In the genomic region with DNA sequence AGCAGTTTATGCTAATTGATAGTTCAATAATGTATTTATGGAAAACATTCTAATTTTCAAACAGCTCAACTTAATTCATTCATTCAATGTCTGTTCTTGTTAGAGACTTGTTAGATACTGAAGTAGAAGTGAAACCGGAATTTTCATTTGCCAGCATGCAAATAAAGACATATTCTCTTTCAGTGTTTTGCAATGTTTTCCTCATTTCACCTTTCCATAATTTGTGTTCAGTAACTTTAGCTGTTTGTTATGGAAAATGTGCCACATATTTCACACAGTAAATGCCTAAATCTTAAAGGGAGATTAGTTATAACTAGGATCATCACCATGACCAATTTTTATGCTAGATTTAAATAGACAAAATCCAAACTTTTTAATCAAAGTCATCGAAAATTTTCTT, we compare ENCODE assay signal across 27 cellular contexts. TPM values are rescaled to one million over a fixed set of nuclear protein-coding genes. Genes with fewer than 3 reads are reported as not detected.
DNase-seq lines count a peak whose midpoint lies in the region; ATAC-seq, FAIRE-seq and TF ChIP-seq lines count a peak whose summit lies in the region.
"Had no signal": no experiment of that assay in that cellular context is flagged by ENCODE, and none has a peak within 500 bp of the region (broad histone marks: within the 10 kb centered on the region; RNA-seq: fewer than 3 reads in every experiment).

No MANE protein-coding gene starts in this region.

- FAIRE-seq in GM12878 (lab: Jason Lieb, UNC), result no peak
- FAIRE-seq: H1 had no signal

- no peak overlapping the region for H3K4me3 Mint-ChIP-seq in natural killer cell treated with Interleukin-12 subunit alpha and Interleukin-12 subunit beta and Interleukin-15 and Interleukin-18, amount 100 ng/mL, for 72 hours
- H3K4me3 Mint-ChIP-seq: CD4-positive, CD25-positive, alpha-beta regulatory T cell had no signal

- no peaks in the 10 kb centered on the region for H3K27me3 ChIP-seq in GM12878 (replicated peaks in 1 of 2; ENCODE audit: control insufficient read depth in 2 of 2, insufficient read depth in 2 of 2, low read length in 1 of 2)
- no peaks in the 10 kb centered on the region for H3K27me3 ChIP-seq in Peyer's patch
- H3K27me3 ChIP-seq: BLaER1 had no signal

- no peaks in the 10 kb centered on the region for H3K27me3 Mint-ChIP-seq in natural killer cell treated with Interleukin-12 subunit alpha and Interleukin-12 subunit beta and Interleukin-15 and Interleukin-18, amount 100 ng/mL, for 72 hours
- H3K27me3 Mint-ChIP-seq: CD4-positive, CD25-positive, alpha-beta regulatory T cell had no signal

- no peak overlapping the region for H2AFZ ChIP-seq in GM12878 (ENCODE audit: control insufficient read depth, low read depth, low read length)

- H3K4me3 ChIP-seq in GM12878, result no peak overlapping the region
- H3K4me3 ChIP-seq in fibroblast of villous mesenchyme (ENCODE audit: low read depth, low read length), result no peak overlapping the region
- H3K4me3 ChIP-seq in Peyer's patch, result no peak overlapping the region
- H3K4me3 ChIP-seq: BLaER1 had no signal

- H4K20me1 ChIP-seq in GM12878 (ENCODE audit: control insufficient read depth, insufficient read depth), result no peaks in the 10 kb centered on the region
- H4K20me1 ChIP-seq: BLaER1 had no signal

- peaks cover 6 to 8% of the 10 kb centered on the region in 2 donors for H3K4me1 Mint-ChIP-seq in natural killer cell treated with Interleukin-12 subunit alpha and Interleukin-12 subunit beta and Interleukin-15 and Interleukin-18, amount 100 ng/mL, for 72 hours (ENCODE audit: low read depth in 2 of 2)

- CTCF ChIA-PET in GM12878 (lab: Yijun Ruan, JAX), result no interaction called here

- H3K9me3 ChIP-seq in GM12878 (replicated peaks; ENCODE audit: control insufficient read depth, insufficient read depth, low read length) (no peaks in the 10 kb centered on the region), Peyer's patch (no peaks in the 10 kb centered on the region)
- H3K9me3 ChIP-seq: BLaER1 had no signal

- RAD21 ChIA-PET in GM12878 (lab: Charles Lee; ENCODE audit: unreplicated experiment), result no interaction called here

- POLR2A ChIA-PET in GM12878 (lab: Charles Lee), result no interaction called here

- no peak for TF ChIP-seq RAD21 in GM12878 (IDR thresholded peaks at IDR 0.05; ENCODE audit: insufficient read depth, low read depth, low read length)

- in situ Hi-C loops in GM12878 (cut with MboI), result no loop called here

- no peak for TF ChIP-seq EP300 in GM12878 (IDR thresholded peaks at IDR 0.05; ENCODE audit: borderline replicate concordance in 1 of 2, control insufficient read depth in 1 of 2, low read depth in 2 of 2, low read length in 2 of 2)

- no peak for TF ChIP-seq CTCF in GM12878 (IDR thresholded peaks at IDR 0.05 in 2 of 3, conservative IDR thresholded peaks at IDR 0.05 in 1 of 3; ENCODE audit: control insufficient read depth in 2 of 3, extremely low read depth in 1 of 3, insufficient read depth in 1 of 3, low read depth in 3 of 3, low read length in 3 of 3)
- TF ChIP-seq CTCF in fibroblast of villous mesenchyme (IDR thresholded peaks at IDR 0.05; ENCODE audit: insufficient read depth, low read depth, low read length), result no peak
- no peak for TF ChIP-seq CTCF in Peyer's patch (IDR thresholded peaks at IDR 0.05)

- no peaks in the 10 kb centered on the region for H3K79me2 ChIP-seq in GM12878 (ENCODE audit: control insufficient read depth, insufficient read depth, low read length)

- intact Hi-C loops in GM12878 (cut with micrococcal nuclease; ENCODE audit: unreplicated experiment), result loop anchor here (10.0 kb wide), 1 partner anchor 229 kb away; no protein-coding TSS in a partner anchor

- no peak overlapping the region for H3K4me2 ChIP-seq in GM12878 (ENCODE audit: control insufficient read depth, insufficient read depth)
- H3K4me2 ChIP-seq: BLaER1 had no signal

- no peak overlapping the region for H3K9ac ChIP-seq in GM12878 (ENCODE audit: control insufficient read depth, insufficient read depth, low read length)
- H3K9ac ChIP-seq: BLaER1 had no signal

- no peak overlapping the region for H3K27ac Mint-ChIP-seq in natural killer cell treated with Interleukin-12 subunit alpha and Interleukin-12 subunit beta and Interleukin-15 and Interleukin-18, amount 100 ng/mL, for 72 hours
- H3K27ac Mint-ChIP-seq: CD4-positive, CD25-positive, alpha-beta regulatory T cell had no signal

- SMC1A ChIA-PET in GM12878 (lab: Charles Lee; ENCODE audit: uncharacterized antibody, unreplicated experiment), result interaction anchor here (1.0 kb wide), 1 partner anchor 8 kb away, joined by 4 read pairs; no protein-coding TSS in a partner anchor

- TF ChIP-seq POLR2A in GM12878 (IDR thresholded peaks at IDR 0.05; ENCODE audit: low read depth, low read length), result no peak
- TF ChIP-seq POLR2A in Peyer's patch (IDR thresholded peaks at IDR 0.05), result no peak

- no TSS peak for BruUV-seq in GM12878 (replicated peaks; lab: Mats Ljungman, UMichigan)

- no peaks in the 10 kb centered on the region for H3K36me3 ChIP-seq in GM12878 (ENCODE audit: control insufficient read depth in 2 of 2, insufficient read depth in 2 of 2, low read length in 1 of 2)
- H3K36me3 ChIP-seq in Peyer's patch, result no peaks in the 10 kb centered on the region

- no peaks in the 10 kb centered on the region for H3K36me3 Mint-ChIP-seq in natural killer cell treated with Interleukin-12 subunit alpha and Interleukin-12 subunit beta and Interleukin-15 and Interleukin-18, amount 100 ng/mL, for 72 hours

- H3K4me1 ChIP-seq in GM12878 (ENCODE audit: control insufficient read depth, insufficient read depth, low read length) (no peaks in the 10 kb centered on the region), Peyer's patch (no peaks in the 10 kb centered on the region)
- H3K4me1 ChIP-seq: BLaER1 had no signal

- 78% methylated on average over 2 of the region's 2 CpGs for WGBS in GM12878 (ENCODE audit: insufficient coverage, insufficient replicate concordance, low lambda C conversion rate, missing lambda C conversion rate)

- H3K9me3 Mint-ChIP-seq in natural killer cell treated with Interleukin-12 subunit alpha and Interleukin-12 subunit beta and Interleukin-15 and Interleukin-18, amount 100 ng/mL, for 72 hours, result no peaks in the 10 kb centered on the region

- DNase-seq in AG08395 (ENCODE audit: low spot score) (peak; percentile 2), LHCN-M2 (ENCODE audit: low read depth) (peak; percentile 31), GM12878 (ENCODE audit: low read depth, low spot score) (no peak), fibroblast of villous mesenchyme (ENCODE audit: low read depth) (peak; percentile 64), Peyer's patch (no peak)
- no peak for DNase-seq in natural killer cell treated with Interleukin-12 subunit alpha and Interleukin-12 subunit beta and Interleukin-15 and Interleukin-18, amount 100 ng/mL, for 72 hours (ENCODE audit: low spot score)
- DNase-seq: CD4-positive, CD25-positive, alpha-beta regulatory T cell; DMS53; IMR-90; KG1; MM.1S; NCI-H1048; NCI-H1417; NCI-H1694; NCI-H2029 treated with DMSO at 0.1 percent for 48 hours; NCI-H2227 treated with DMSO at 0.1 percent for 48 hours; NCI-H526 treated with DMSO at 0.1 percent for 48 hours; SHP77 had no signal

- ATAC-seq in GM12878, result no peak
- no peak for ATAC-seq in GM19397 (IDR thresholded peaks at IDR 0.05; ENCODE audit: unreplicated experiment)
- ATAC-seq in natural killer cell treated with Interleukin-12 subunit alpha and Interleukin-12 subunit beta and Interleukin-15 and Interleukin-18, amount 100 ng/mL, for 72 hours, result no peak
- ATAC-seq: HCT116 had no signal

- H3K27ac ChIP-seq in GM12878 (ENCODE audit: control insufficient read depth, insufficient read depth) (no peak overlapping the region), Peyer's patch (no peak overlapping the region)
- H3K27ac ChIP-seq: 22Rv1, BLaER1, RWPE1 had no signal

RNA-seq across cellular contexts. Expression of a gene that starts 21.2 kb away (rescaled TPM):
- total RNA-seq in LHCN-M2 (2014; rRNA removed) (0.58 and 0.75 TPM in 2 replicates), GM12878 (2014; rRNA removed) (3.2 and 3.4 TPM in 2 replicates), GM12878 (2014; rRNA removed; fragmentation: Illumina TruSeq; extraction: Trizol) (2.8 and 3.1 TPM in 2 replicates), GM12878 (2021) (0.74 and 1.6 TPM in 2 replicates), fibroblast of villous mesenchyme (5.8 and 7.3 TPM in 2 replicates), Peyer's patch (1 to 10 TPM in 3 of 4 donors, not detected in 1; 1.6 to 3.9 (median 1.9) TPM)
- polyA plus RNA-seq in LHCN-M2 (2012), result 0.06 TPM
- 87.4 and 92.9 TPM in 2 replicates for total RNA-seq in GM12878 (2013; cell fraction: nucleolus; rRNA removed)
- not detected for polyA plus RNA-seq in GM12878 (2011; ENCODE audit: low read depth)
- polyA plus RNA-seq in GM12878 (2011; rRNA removed) (0.69 and 0.78 TPM in 2 replicates), GM12878 (2014; fragmentation: Illumina TruSeq; extraction: Trizol) (not detected in 2 replicates), GM12878 (2014; fragmentation: Nextera tagmentation; extraction: Ambion mirVana) (not detected), GM12878 (2014; rRNA removed) (0.13 TPM in 1 of 2 replicates, not detected in the other), GM12878 (2016; fragmentation: Nextera tagmentation; extraction: Ambion mirVana) (under 1 TPM in 1 of 2 experiments, not detected in 1; 0.33 TPM)
- polyA plus RNA-seq in GM12878 (2011; cell fraction: cytosol; rRNA removed), result not detected in 2 replicates
- polyA plus RNA-seq in GM12878 (2011; cell fraction: nucleus; rRNA removed), result 2.1 and 2.5 TPM in 2 replicates
- 0.11 TPM in 1 of 2 replicates, not detected in the other for polyA plus RNA-seq in GM12878 (2012)
- polyA minus RNA-seq in GM12878 (2011; rRNA and poly(A)+ RNA removed), result 18.9 and 20.8 TPM in 2 replicates
- not detected in 2 replicates for polyA minus RNA-seq in GM12878 (2011; cell fraction: cytosol; rRNA and poly(A)+ RNA removed)
- 35.7 and 57.3 TPM in 2 replicates for polyA minus RNA-seq in GM12878 (2011; cell fraction: nucleus; rRNA and poly(A)+ RNA removed)
- total RNA-seq in natural killer cell treated with Interleukin-12 subunit alpha and Interleukin-12 subunit beta and Interleukin-15 and Interleukin-18, amount 100 ng/mL, for 72 hours, result 1 to 10 TPM; 1.5 to 7.0 TPM
- total RNA-seq: G401 had no signal
- polyA plus RNA-seq: CD4-positive, CD25-positive, alpha-beta regulatory T cell; IMR-90 had no signal

RNA-seq across cellular contexts. Expression of a gene that starts 26.4 kb away (rescaled TPM):
- 1.7 and 1.8 TPM in 2 replicates for total RNA-seq in LHCN-M2 (2014; rRNA removed)
- 0.35 TPM for polyA plus RNA-seq in LHCN-M2 (2012)
- 110 and 116 TPM in 2 replicates for total RNA-seq in GM12878 (2013; cell fraction: nucleolus; rRNA removed)
- 3.0 and 5.6 TPM in 2 replicates for total RNA-seq in GM12878 (2014; rRNA removed)
- 4.4 and 5.6 TPM in 2 replicates for total RNA-seq in GM12878 (2014; rRNA removed; fragmentation: Illumina TruSeq; extraction: Trizol)
- total RNA-seq in GM12878 (2021), result 1.5 and 1.8 TPM in 2 replicates
- 0.92 TPM for polyA plus RNA-seq in GM12878 (2011; ENCODE audit: low read depth)
- polyA plus RNA-seq in GM12878 (2011; rRNA removed), result 3.2 and 5.5 TPM in 2 replicates
- polyA plus RNA-seq in GM12878 (2011; cell fraction: cytosol; rRNA removed), result 0.34 and 0.40 TPM in 2 replicates
- polyA plus RNA-seq in GM12878 (2011; cell fraction: nucleus; rRNA removed), result 10.8 and 12.6 TPM in 2 replicates
- 0.86 and 1.7 TPM in 2 replicates for polyA plus RNA-seq in GM12878 (2012)
- 2.0 and 2.6 TPM in 2 replicates for polyA plus RNA-seq in GM12878 (2014; fragmentation: Illumina TruSeq; extraction: Trizol)
- 1 to 10 TPM; 1.6 to 3.1 TPM for polyA plus RNA-seq in GM12878 (2014; fragmentation: Nextera tagmentation; extraction: Ambion mirVana)
- polyA plus RNA-seq in GM12878 (2014; rRNA removed), result 0.71 and 1.2 TPM in 2 replicates
- 1 to 10 TPM; 1.7 to 2.3 TPM for polyA plus RNA-seq in GM12878 (2016; fragmentation: Nextera tagmentation; extraction: Ambion mirVana)
- 7.8 and 11.6 TPM in 2 replicates for polyA minus RNA-seq in GM12878 (2011; rRNA and poly(A)+ RNA removed)
- 0.67 TPM in 1 of 2 replicates, not detected in the other for polyA minus RNA-seq in GM12878 (2011; cell fraction: cytosol; rRNA and poly(A)+ RNA removed)
- polyA minus RNA-seq in GM12878 (2011; cell fraction: nucleus; rRNA and poly(A)+ RNA removed), result 30.5 and 48.6 TPM in 2 replicates
- 4.5 and 6.9 TPM in 2 replicates for total RNA-seq in fibroblast of villous mesenchyme
- 1 to 10 TPM in 3 of 4 donors, not detected in 1; 3.4 to 5.1 (median 4.8) TPM for total RNA-seq in Peyer's patch
- 1 to 10 TPM; 2.3 to 6.2 TPM for total RNA-seq in natural killer cell treated with Interleukin-12 subunit alpha and Interleukin-12 subunit beta and Interleukin-15 and Interleukin-18, amount 100 ng/mL, for 72 hours
- total RNA-seq: Daoy had no signal

RNA-seq across cellular contexts. Expression of a gene that starts 32.6 kb away (rescaled TPM):
- total RNA-seq in LHCN-M2 (2014; rRNA removed) (0.51 and 0.75 TPM in 2 replicates), GM12878 (2014; rRNA removed) (3.9 and 4.6 TPM in 2 replicates), GM12878 (2014; rRNA removed; fragmentation: Illumina TruSeq; extraction: Trizol) (3.4 and 4.1 TPM in 2 replicates), GM12878 (2021) (1.2 and 1.9 TPM in 2 replicates), fibroblast of villous mesenchyme (5.2 and 5.5 TPM in 2 replicates), Peyer's patch (1 to 10 TPM; 3.5 to 9.1 (median 4.7) TPM)
- 0.17 TPM for polyA plus RNA-seq in LHCN-M2 (2012)
- 90.4 and 92.2 TPM in 2 replicates for total RNA-seq in GM12878 (2013; cell fraction: nucleolus; rRNA removed)
- 0.33 TPM for polyA plus RNA-seq in GM12878 (2011; ENCODE audit: low read depth)
- polyA plus RNA-seq in GM12878 (2011; rRNA removed) (1.8 and 2.5 TPM in 2 replicates), GM12878 (2014; fragmentation: Illumina TruSeq; extraction: Trizol) (0.78 and 1.4 TPM in 2 replicates), GM12878 (2014; fragmentation: Nextera tagmentation; extraction: Ambion mirVana) (under 1 TPM; 0.07 to 0.19 TPM), GM12878 (2014; rRNA removed) (0.53 and 1.2 TPM in 2 replicates), GM12878 (2016; fragmentation: Nextera tagmentation; extraction: Ambion mirVana) (under 1 TPM; 0.09 to 0.23 TPM)
- 0.07 and 0.10 TPM in 2 replicates for polyA plus RNA-seq in GM12878 (2011; cell fraction: cytosol; rRNA removed)
- polyA plus RNA-seq in GM12878 (2011; cell fraction: nucleus; rRNA removed), result 7.0 and 7.8 TPM in 2 replicates
- polyA plus RNA-seq in GM12878 (2012), result 0.45 and 0.62 TPM in 2 replicates
- polyA minus RNA-seq in GM12878 (2011; rRNA and poly(A)+ RNA removed), result 16.2 and 17.2 TPM in 2 replicates
- polyA minus RNA-seq in GM12878 (2011; cell fraction: cytosol; rRNA and poly(A)+ RNA removed), result not detected in 2 replicates
- polyA minus RNA-seq in GM12878 (2011; cell fraction: nucleus; rRNA and poly(A)+ RNA removed), result 38.0 and 47.2 TPM in 2 replicates
- total RNA-seq in natural killer cell treated with Interleukin-12 subunit alpha and Interleukin-12 subunit beta and Interleukin-15 and Interleukin-18, amount 100 ng/mL, for 72 hours, result 1 to 10 TPM; 1.6 to 5.2 TPM
- total RNA-seq: Daoy had no signal

RNA-seq across cellular contexts. Expression of a gene that starts 36.5 kb away (rescaled TPM):
- 1.0 TPM in 1 of 2 replicates, not detected in the other for total RNA-seq in LHCN-M2 (2014; rRNA removed)
- 0.34 TPM for polyA plus RNA-seq in LHCN-M2 (2012)
- total RNA-seq in GM12878 (2013; cell fraction: nucleolus; rRNA removed), result not detected in 2 replicates
- not detected in 2 replicates for total RNA-seq in GM12878 (2014; rRNA removed)
- not detected in 2 replicates for total RNA-seq in GM12878 (2014; rRNA removed; fragmentation: Illumina TruSeq; extraction: Trizol)
- total RNA-seq in GM12878 (2021), result not detected in 2 replicates
- polyA plus RNA-seq in GM12878 (2011; ENCODE audit: low read depth), result not detected
- polyA plus RNA-seq in GM12878 (2011; rRNA removed), result 0.14 TPM in 1 of 2 replicates, not detected in the other
- polyA plus RNA-seq in GM12878 (2011; cell fraction: cytosol; rRNA removed), result not detected in 2 replicates
- polyA plus RNA-seq in GM12878 (2011; cell fraction: nucleus; rRNA removed), result not detected in 2 replicates
- not detected in 2 replicates for polyA plus RNA-seq in GM12878 (2012)
- polyA plus RNA-seq in GM12878 (2014; fragmentation: Illumina TruSeq; extraction: Trizol), result not detected in 2 replicates
- not detected for polyA plus RNA-seq in GM12878 (2014; fragmentation: Nextera tagmentation; extraction: Ambion mirVana)
- polyA plus RNA-seq in GM12878 (2014; rRNA removed), result not detected in 2 replicates
- polyA plus RNA-seq in GM12878 (2016; fragmentation: Nextera tagmentation; extraction: Ambion mirVana), result under 1 TPM in 1 of 2 experiments, not detected in 1; 0.50 TPM
- polyA minus RNA-seq in GM12878 (2011; rRNA and poly(A)+ RNA removed), result not detected in 2 replicates
- not detected in 2 replicates for polyA minus RNA-seq in GM12878 (2011; cell fraction: cytosol; rRNA and poly(A)+ RNA removed)
- polyA minus RNA-seq in GM12878 (2011; cell fraction: nucleus; rRNA and poly(A)+ RNA removed), result 0.96 TPM in 1 of 2 replicates, not detected in the other
- 0.32 and 0.43 TPM in 2 replicates for total RNA-seq in fibroblast of villous mesenchyme
- total RNA-seq in Peyer's patch, result not detected
- total RNA-seq in natural killer cell treated with Interleukin-12 subunit alpha and Interleukin-12 subunit beta and Interleukin-15 and Interleukin-18, amount 100 ng/mL, for 72 hours, result not detected
- total RNA-seq: CD4-positive, CD25-positive, alpha-beta regulatory T cell; Daoy; G401; H1; IMR-90; NCI-H460 had no signal
- polyA plus RNA-seq: CD4-positive, CD25-positive, alpha-beta regulatory T cell; H1 had no signal

RNA-seq across cellular contexts. Expression of a gene that starts 56.1 kb away (rescaled TPM):
- 0.06 and 0.63 TPM in 2 replicates for total RNA-seq in LHCN-M2 (2014; rRNA removed)
- 0.07 TPM for polyA plus RNA-seq in LHCN-M2 (2012)
- 68.7 and 78.7 TPM in 2 replicates for total RNA-seq in GM12878 (2013; cell fraction: nucleolus; rRNA removed)
- 1.8 and 1.9 TPM in 2 replicates for total RNA-seq in GM12878 (2014; rRNA removed)
- 2.2 and 2.9 TPM in 2 replicates for total RNA-seq in GM12878 (2014; rRNA removed; fragmentation: Illumina TruSeq; extraction: Trizol)
- total RNA-seq in GM12878 (2021), result 0.72 and 1.0 TPM in 2 replicates
- polyA plus RNA-seq in GM12878 (2011; ENCODE audit: low read depth), result not detected
- 0.30 and 0.75 TPM in 2 replicates for polyA plus RNA-seq in GM12878 (2011; rRNA removed)
- polyA plus RNA-seq in GM12878 (2011; cell fraction: cytosol; rRNA removed), result not detected in 2 replicates
- 1.3 and 2.0 TPM in 2 replicates for polyA plus RNA-seq in GM12878 (2011; cell fraction: nucleus; rRNA removed)
- not detected in 2 replicates for polyA plus RNA-seq in GM12878 (2012)
- 0.12 TPM in 1 of 2 replicates, not detected in the other for polyA plus RNA-seq in GM12878 (2014; fragmentation: Illumina TruSeq; extraction: Trizol)
- polyA plus RNA-seq in GM12878 (2014; fragmentation: Nextera tagmentation; extraction: Ambion mirVana), result not detected
- polyA plus RNA-seq in GM12878 (2014; rRNA removed), result 0.13 TPM in 1 of 2 replicates, not detected in the other
- polyA plus RNA-seq in GM12878 (2016; fragmentation: Nextera tagmentation; extraction: Ambion mirVana), result not detected
- polyA minus RNA-seq in GM12878 (2011; rRNA and poly(A)+ RNA removed), result 8.0 and 9.1 TPM in 2 replicates
- not detected in 2 replicates for polyA minus RNA-seq in GM12878 (2011; cell fraction: cytosol; rRNA and poly(A)+ RNA removed)
- 14.1 and 27.2 TPM in 2 replicates for polyA minus RNA-seq in GM12878 (2011; cell fraction: nucleus; rRNA and poly(A)+ RNA removed)
- total RNA-seq in fibroblast of villous mesenchyme, result 3.0 and 3.9 TPM in 2 replicates
- 1 to 10 TPM in 3 of 4 donors, not detected in 1; 1.8 to 7.9 (median 7.2) TPM for total RNA-seq in Peyer's patch
- total RNA-seq in natural killer cell treated with Interleukin-12 subunit alpha and Interleukin-12 subunit beta and Interleukin-15 and Interleukin-18, amount 100 ng/mL, for 72 hours, result 1 to 10 TPM; 1.2 to 4.3 TPM
- total RNA-seq: G401 had no signal
- polyA plus RNA-seq: CD4-positive, CD25-positive, alpha-beta regulatory T cell had no signal

Comparison
In these comparisons a context has a peak if more than half of its experiments do, and no peak if none do; other contexts are left out.
1. DNase-seq: peak in AG08395 (single experiment), LHCN-M2 (single experiment) and fibroblast of villous mesenchyme (single experiment); none in GM12878 (single experiment), Peyer's patch (0 of 3) and natural killer cell treated with Interleukin-12 subunit alpha and Interleukin-12 subunit beta and Interleukin-15 and Interleukin-18, amount 100 ng/mL, for 72 hours (single experiment).